ENCODE assay signal across 1 cellular context in the genomic region with DNA sequence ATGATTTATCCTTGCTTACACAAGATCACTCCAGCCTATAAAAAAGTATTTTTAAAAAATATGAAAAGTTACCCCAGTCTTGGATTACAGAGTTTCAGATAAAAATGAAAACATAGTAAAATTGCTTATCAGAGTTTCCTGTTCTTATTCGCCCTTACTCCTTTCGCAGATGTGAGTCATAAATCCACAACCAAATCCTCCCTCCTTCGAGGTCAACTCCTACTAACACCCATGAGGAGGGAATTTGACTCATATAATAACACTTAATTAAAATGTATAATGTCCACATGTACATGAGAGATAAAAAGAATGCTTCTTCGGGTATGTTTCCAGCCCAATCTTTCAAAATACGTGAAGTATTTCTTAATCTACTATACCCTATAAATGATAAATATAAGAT.
TF ChIP-seq lines count a peak whose summit lies in the region.

No MANE protein-coding gene starts in this region.

TF ChIP-seq in K562, 482 proteins besides CTCF, POLR2A, EP300 and RAD21 (continued from another document):
- TF ChIP-seq SMARCA4 (IDR thresholded peaks at IDR 0.05) (0 out of 2 replicates have a peak, but pooled peaks have one; percentile 12), CBFA2T3 (IDR thresholded peaks at IDR 0.05) (peak; percentile 32; the same call in 1 of the 2 replicates), FOSL1 (tag; conservative IDR thresholded peaks at IDR 0.05) (peak; percentile 62)
